12 cellular contexts compared by ENCODE assay signal in the genomic region with DNA sequence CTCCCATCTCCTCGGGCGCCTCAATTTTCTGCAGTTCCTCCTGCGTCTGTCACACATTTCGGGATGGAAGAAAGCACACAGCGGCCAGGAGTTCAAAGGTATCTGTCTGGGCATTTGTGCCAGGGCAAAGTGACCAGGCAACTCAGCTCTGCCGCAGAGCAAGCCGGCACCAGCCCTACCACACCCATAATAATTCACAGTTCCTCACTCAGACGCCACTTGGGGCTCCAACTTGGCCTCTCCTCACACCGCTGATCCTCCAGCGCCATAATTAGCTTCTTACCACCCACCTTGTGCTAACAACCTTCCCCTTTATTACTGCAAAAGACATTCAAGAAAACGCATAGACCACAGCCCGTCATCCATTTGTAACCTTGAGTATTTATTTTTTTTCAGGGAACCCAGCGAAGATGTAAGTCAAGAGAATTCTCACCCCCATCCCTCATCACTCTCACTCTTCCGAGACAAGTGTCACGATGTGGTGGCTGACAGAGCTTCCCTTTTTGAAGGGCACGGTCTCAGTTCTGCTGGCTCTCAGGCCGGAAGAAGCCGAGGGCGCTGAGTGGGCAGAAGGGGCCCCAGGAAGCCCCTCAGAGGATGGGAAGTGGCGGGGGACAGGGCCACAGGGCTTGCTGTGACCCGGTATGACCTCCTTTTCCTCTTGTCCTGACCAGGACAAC. TPM values are rescaled to one million over a fixed set of nuclear protein-coding genes. Genes with fewer than 3 reads are reported as not detected.
A peak's percentile ranks its signal among the peaks of the same experiment; 100 is the strongest.
DNase-seq lines count a peak whose midpoint lies in the region; ATAC-seq and TF ChIP-seq lines count a peak whose summit lies in the region.
"Had no signal": no experiment of that assay in that cellular context is flagged by ENCODE, and none has a peak within 500 bp of the region (broad histone marks: within the 10 kb centered on the region; RNA-seq: fewer than 3 reads in every experiment).

No MANE protein-coding gene starts in this region.

- no peaks in the 10 kb centered on the region for H3K36me3 Mint-ChIP-seq in activated naive CD8-positive, alpha-beta T cell treated with anti-CD3 and anti-CD28 coated beads, Interleukin-2, amount 50 U/mL, for 24 hours (ENCODE audit: low read depth)
- H3K36me3 Mint-ChIP-seq in activated naive CD8-positive, alpha-beta T cell treated with anti-CD3 and anti-CD28 coated beads for 36 hours, result no peaks in the 10 kb centered on the region

- H3K4me3 ChIP-seq in spleen, result peak overlapping the region in 1 of 8 donors; percentile 11
- H3K4me3 ChIP-seq: gastroesophageal sphincter had no signal

- H3K4me1 Mint-ChIP-seq in activated naive CD8-positive, alpha-beta T cell treated with anti-CD3 and anti-CD28 coated beads, Interleukin-2, amount 50 U/mL, for 24 hours, result peaks cover 28% of the 10 kb centered on the region
- peaks cover 14% of the 10 kb centered on the region for H3K4me1 Mint-ChIP-seq in activated naive CD8-positive, alpha-beta T cell treated with anti-CD3 and anti-CD28 coated beads for 36 hours

- no peak for DNase-seq in activated naive CD8-positive, alpha-beta T cell treated with anti-CD3 and anti-CD28 coated beads, Interleukin-2, amount 50 U/mL, for 24 hours
- no peak for DNase-seq in activated naive CD8-positive, alpha-beta T cell treated with anti-CD3 and anti-CD28 coated beads for 36 hours
- peak; percentile 77 to 79 for DNase-seq in Kasumi-1 (lab: John Stamatoyannopoulos, UW)
- DNase-seq in spleen, result no peak
- no peak for DNase-seq in NCI-H446 treated with DMSO at 0.1 percent for 48 hours (lab: John Stamatoyannopoulos, UW)
- no peak for DNase-seq in NCI-H526 treated with DMSO at 0.1 percent for 48 hours (lab: John Stamatoyannopoulos, UW)
- DNase-seq: ACHN, activated gamma-delta T cell, midbrain had no signal

- TF ChIP-seq POLR2A in spleen (IDR thresholded peaks at IDR 0.05), result no peak

- H3K4me1 ChIP-seq in spleen, result peaks cover 3 to 42% (median 32%) of the 10 kb centered on the region in 6 donors

- peak overlapping the region; percentile 26 for H3K27ac Mint-ChIP-seq in activated naive CD8-positive, alpha-beta T cell treated with anti-CD3 and anti-CD28 coated beads, Interleukin-2, amount 50 U/mL, for 24 hours
- H3K27ac Mint-ChIP-seq in activated naive CD8-positive, alpha-beta T cell treated with anti-CD3 and anti-CD28 coated beads for 36 hours, result no peak overlapping the region

- no peak for TF ChIP-seq CTCF in spleen (IDR thresholded peaks at IDR 0.05 in 8 of 11, conservative IDR thresholded peaks at IDR 0.05 in 3 of 11)

- H3K36me3 ChIP-seq in spleen, result no peaks in the 10 kb centered on the region
- H3K36me3 ChIP-seq: gastroesophageal sphincter had no signal

- intact Hi-C loops in spleen (cut with DNase I; ENCODE audit: low total_unique reads), result no loop called here

- H3K4me3 Mint-ChIP-seq in activated naive CD8-positive, alpha-beta T cell treated with anti-CD3 and anti-CD28 coated beads, Interleukin-2, amount 50 U/mL, for 24 hours, result no peak overlapping the region
- no peak overlapping the region for H3K4me3 Mint-ChIP-seq in activated naive CD8-positive, alpha-beta T cell treated with anti-CD3 and anti-CD28 coated beads for 36 hours

- peaks cover 0 to 10% (median 0%) of the 10 kb centered on the region in 7 donors for H3K27me3 ChIP-seq in spleen (replicated peaks in 1 of 7)
- H3K27me3 ChIP-seq: gastroesophageal sphincter had no signal

- peaks cover 0 to 7% (median 0%) of the 10 kb centered on the region in 8 donors for H3K9me3 ChIP-seq in spleen
- H3K9me3 ChIP-seq: gastroesophageal sphincter had no signal

- H3K27ac ChIP-seq in spleen, result peak overlapping the region in 5 of 8 donors; percentile 38 to 71 (median 49)
- H3K27ac ChIP-seq: gastroesophageal sphincter had no signal

- peaks cover 6% of the 10 kb centered on the region for H3K9me3 Mint-ChIP-seq in activated naive CD8-positive, alpha-beta T cell treated with anti-CD3 and anti-CD28 coated beads, Interleukin-2, amount 50 U/mL, for 24 hours
- H3K9me3 Mint-ChIP-seq in activated naive CD8-positive, alpha-beta T cell treated with anti-CD3 and anti-CD28 coated beads for 36 hours, result peaks cover 5% of the 10 kb centered on the region

- no peak for ATAC-seq in activated naive CD8-positive, alpha-beta T cell treated with anti-CD3 and anti-CD28 coated beads, Interleukin-2, amount 50 U/mL, for 24 hours
- ATAC-seq in esophagus mucosa, result peak; percentile 54
- ATAC-seq in GM19467 (IDR thresholded peaks at IDR 0.05; ENCODE audit: unreplicated experiment), result no peak
- ATAC-seq: gastroesophageal sphincter had no signal

- peaks cover 18% of the 10 kb centered on the region for H3K27me3 Mint-ChIP-seq in activated naive CD8-positive, alpha-beta T cell treated with anti-CD3 and anti-CD28 coated beads, Interleukin-2, amount 50 U/mL, for 24 hours
- H3K27me3 Mint-ChIP-seq in activated naive CD8-positive, alpha-beta T cell treated with anti-CD3 and anti-CD28 coated beads for 36 hours, result peaks cover 15% of the 10 kb centered on the region

- WGBS in spleen, 5 donors, result 22 to 37% (median 34%) methylated on average over 19 to 21 of the region's 21 CpGs

RNA-seq across cellular contexts. Expression of gene NCOR2, which starts 25.2 kb away (rescaled TPM):
- total RNA-seq in activated naive CD8-positive, alpha-beta T cell treated with anti-CD3 and anti-CD28 coated beads for 36 hours, result 100 to 1,000 TPM; 106 to 112 TPM
- 60.3 TPM for total RNA-seq in esophagus mucosa
- total RNA-seq in spleen, result 100 to 1,000 TPM; 145 to 236 (median 174) TPM
- polyA plus RNA-seq in spleen, result 10 to 100 TPM; 13.2 to 60.6 (median 17.2) TPM

Comparison
In these comparisons a context has a peak if more than half of its experiments do, and no peak if none do; other contexts are left out.
1. DNase-seq: peak in Kasumi-1 (2 of 2); none in activated naive CD8-positive, alpha-beta T cell treated with anti-CD3 and anti-CD28 coated beads, Interleukin-2, amount 50 U/mL, for 24 hours (single experiment), activated naive CD8-positive, alpha-beta T cell treated with anti-CD3 and anti-CD28 coated beads for 36 hours (single experiment), spleen (single experiment), NCI-H446 treated with DMSO at 0.1 percent for 48 hours (single experiment) and NCI-H526 treated with DMSO at 0.1 percent for 48 hours (single experiment).